In the genomic region with DNA sequence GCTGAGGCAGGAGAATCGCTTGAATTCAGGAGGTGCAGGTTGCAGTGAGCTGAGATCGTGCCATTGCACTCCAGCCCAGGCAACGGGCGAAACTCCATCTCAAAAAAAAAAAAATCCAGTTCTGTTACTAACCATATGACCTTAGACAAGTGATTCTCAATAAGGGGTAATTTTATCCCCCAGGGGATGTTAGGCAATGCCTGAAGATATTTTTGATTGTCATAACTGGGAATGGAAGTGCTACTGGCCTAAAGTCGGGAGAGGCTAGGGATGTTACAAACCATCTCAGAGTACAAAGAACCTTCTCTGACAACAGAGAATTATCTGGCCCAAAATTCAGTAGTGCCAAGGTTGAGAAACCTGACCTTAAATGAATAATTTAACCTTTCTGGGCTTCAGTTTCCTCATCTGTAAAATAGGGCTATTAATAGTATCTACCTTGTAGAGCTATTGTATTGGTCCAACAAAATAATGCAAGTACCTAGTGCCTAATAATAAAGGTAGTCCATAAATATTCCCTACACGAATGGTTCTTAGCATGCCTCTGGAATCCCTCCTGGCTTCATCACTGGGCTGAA, we compare ENCODE assay signal across 24 cellular contexts. TPM values are rescaled to one million over a fixed set of nuclear protein-coding genes. Genes with fewer than 3 reads are reported as not detected.
DNase-seq lines count a peak whose midpoint lies in the region; ATAC-seq, FAIRE-seq and TF ChIP-seq lines count a peak whose summit lies in the region.
"Had no signal": no experiment of that assay in that cellular context is flagged by ENCODE, and none has a peak within 500 bp of the region (broad histone marks: within the 10 kb centered on the region; RNA-seq: fewer than 3 reads in every experiment).

No MANE protein-coding gene starts in this region.

- TF ChIP-seq POLR2A in GM12878 (IDR thresholded peaks at IDR 0.05; ENCODE audit: low read depth, low read length) = no peak
- TF ChIP-seq POLR2A in suprapubic skin (IDR thresholded peaks at IDR 0.05) = no peak

- H3K27ac ChIP-seq in GM12878 (ENCODE audit: control insufficient read depth, insufficient read depth) = no peak overlapping the region
- H3K27ac ChIP-seq in suprapubic skin = peak overlapping the region; percentile 23
- H3K27ac ChIP-seq: C4-2B, SJCRH30 had no signal

- no peaks in the 10 kb centered on the region for H3K9me3 Mint-ChIP-seq in mesothelial cell of epicardium
- H3K9me3 Mint-ChIP-seq: brain; T-helper 2 cell treated with Interferon-gamma antibody and Interleukin-4, amounts not matched to agents 5 μg/mL and 100 μg/mL, for 36 hours had no signal

- H3K36me3 ChIP-seq in GM12878 (ENCODE audit: control insufficient read depth in 2 of 2, insufficient read depth in 2 of 2, low read length in 1 of 2) (no peaks in the 10 kb centered on the region), suprapubic skin (no peaks in the 10 kb centered on the region)
- H3K36me3 ChIP-seq: SJCRH30 had no signal

- H3K4me3 ChIP-seq in GM12878 (no peak overlapping the region), suprapubic skin (no peak overlapping the region)
- H3K4me3 ChIP-seq: dorsolateral prefrontal cortex, SJCRH30, skin epidermis had no signal

- intact Hi-C loops in GM12878 (cut with micrococcal nuclease; ENCODE audit: unreplicated experiment) = no loop called here

- H3K4me3 Mint-ChIP-seq in mesothelial cell of epicardium = no peak overlapping the region
- H3K4me3 Mint-ChIP-seq: T-helper 2 cell treated with Interferon-gamma antibody and Interleukin-4, amounts not matched to agents 5 μg/mL and 100 μg/mL, for 36 hours had no signal

- RAD21 ChIA-PET in GM12878 (lab: Charles Lee; ENCODE audit: unreplicated experiment) = interaction anchor here (1.5 to 22.4 kb wide), 3 partner anchors 9 to 13 kb away, joined by 4 to 695 read pairs (median 5); partner anchors contain the start of gene LMNA

- BruUV-seq in GM12878 (replicated peaks; lab: Mats Ljungman, UMichigan) = no TSS peak

- no peak for TF ChIP-seq CTCF in GM12878 (IDR thresholded peaks at IDR 0.05 in 2 of 3, conservative IDR thresholded peaks at IDR 0.05 in 1 of 3; ENCODE audit: control insufficient read depth in 2 of 3, extremely low read depth in 1 of 3, insufficient read depth in 1 of 3, low read depth in 3 of 3, low read length in 3 of 3)
- no peak for TF ChIP-seq CTCF in mesothelial cell of epicardium (IDR thresholded peaks at IDR 0.05; ENCODE audit: unreplicated experiment)
- TF ChIP-seq CTCF in suprapubic skin (IDR thresholded peaks at IDR 0.05) = no peak

- DNase-seq in NCI-H2171 treated with DMSO at 0.1 percent for 48 hours (lab: John Stamatoyannopoulos, UW) (peak; percentile 55), NCI-H2171 (lab: John Stamatoyannopoulos, UW) (no peak), GM12878 (ENCODE audit: low read depth, low spot score) (no peak), mesothelial cell of epicardium (ENCODE audit: low spot score in 2 of 2, unreplicated experiment in 2 of 2) (no peak), suprapubic skin (ENCODE audit: low spot score in 2 of 2) (no peak), NCI-H510A (lab: John Stamatoyannopoulos, UW) (no peak)
- DNase-seq in central memory CD4-positive, alpha-beta T cell = no peak
- DNase-seq: 8988T; activated CD4-positive, CD25-positive, alpha-beta regulatory T cell treated with anti-CD3 and anti-CD28 coated beads, Interleukin-2, amount 50 U/mL, for 72 hours; activated CD8-positive, alpha-beta memory T cell treated with anti-CD3 and anti-CD28 coated beads, Interleukin-2, amount 50 U/mL, for 4 hours; activated naive CD4-positive, alpha-beta T cell; DND-41; dorsolateral prefrontal cortex; KBM-7; left cardiac atrium; NCI-H1105; SJCRH30; stimulated activated CD4-positive, alpha-beta T cell treated with anti-CD3 and anti-CD28 coated beads, Interleukin-4, amount 100 ng/mL, for 4 hours had no signal

- no peaks in the 10 kb centered on the region for H3K79me2 ChIP-seq in GM12878 (ENCODE audit: control insufficient read depth, insufficient read depth, low read length)

- TF ChIP-seq EP300 in GM12878 (IDR thresholded peaks at IDR 0.05; ENCODE audit: borderline replicate concordance in 1 of 2, control insufficient read depth in 1 of 2, low read depth in 2 of 2, low read length in 2 of 2) = no peak
- TF ChIP-seq EP300 in suprapubic skin (IDR thresholded peaks at IDR 0.05) = no peak

- peaks cover 46% of the 10 kb centered on the region for H3K4me1 Mint-ChIP-seq in mesothelial cell of epicardium

- no peak overlapping the region for H3K4me2 ChIP-seq in GM12878 (ENCODE audit: control insufficient read depth, insufficient read depth)

- H3K9ac ChIP-seq in GM12878 (ENCODE audit: control insufficient read depth, insufficient read depth, low read length) = no peak overlapping the region

- POLR2A ChIA-PET in GM12878 (lab: Charles Lee) = interaction anchor here (0.6 to 2.3 kb wide), 4 partner anchors 9 to 117 kb away, joined by 4 to 13 read pairs (median 6); no protein-coding TSS in a partner anchor

- peak overlapping the region; percentile 99 for H3K27ac Mint-ChIP-seq in mesothelial cell of epicardium
- H3K27ac Mint-ChIP-seq: T-helper 2 cell treated with Interferon-gamma antibody and Interleukin-4, amounts not matched to agents 5 μg/mL and 100 μg/mL, for 36 hours had no signal

- no peaks in the 10 kb centered on the region for H3K27me3 Mint-ChIP-seq in mesothelial cell of epicardium (ENCODE audit: low read depth)

- in situ Hi-C loops in GM12878 (cut with MboI) = no loop called here

- TF ChIP-seq RAD21 in GM12878 (IDR thresholded peaks at IDR 0.05; ENCODE audit: insufficient read depth, low read depth, low read length) = no peak

- 94% methylated on average over 6 of the region's 6 CpGs for WGBS in GM12878 (ENCODE audit: insufficient coverage, insufficient replicate concordance, low lambda C conversion rate, missing lambda C conversion rate)
- 83% methylated on average over 6 of the region's 6 CpGs for WGBS in suprapubic skin

- H3K27me3 ChIP-seq in GM12878 (replicated peaks in 1 of 2; ENCODE audit: control insufficient read depth in 2 of 2, insufficient read depth in 2 of 2, low read length in 1 of 2) (no peaks in the 10 kb centered on the region), suprapubic skin (no peaks in the 10 kb centered on the region)
- H3K27me3 ChIP-seq: dorsolateral prefrontal cortex, SJCRH30 had no signal

- SMC1A ChIA-PET in GM12878 (lab: Charles Lee; ENCODE audit: uncharacterized antibody, unreplicated experiment) = interaction anchor here (1.2 to 23.8 kb wide), 2 partner anchors 12 to 16 kb away, joined by 5 to 874 read pairs; partner anchors contain the start of gene LMNA

- FAIRE-seq in GM12878 (lab: Jason Lieb, UNC) = no peak

- no peak for ATAC-seq in GM12878
- ATAC-seq in HG03571 (IDR thresholded peaks at IDR 0.05; ENCODE audit: unreplicated experiment) = no peak
- ATAC-seq: left cardiac atrium had no signal

- no peaks in the 10 kb centered on the region for H3K36me3 Mint-ChIP-seq in mesothelial cell of epicardium

- CTCF ChIA-PET in GM12878 (lab: Yijun Ruan, JAX) = interaction anchor here (0.9 to 1.7 kb wide), 3 partner anchors 9 to 22 kb away, joined by 3 to 7 read pairs (median 5); no protein-coding TSS in a partner anchor

- peaks cover 26% of the 10 kb centered on the region for H3K4me1 ChIP-seq in GM12878 (ENCODE audit: control insufficient read depth, insufficient read depth, low read length)
- H3K4me1 ChIP-seq in suprapubic skin = peaks cover 74% of the 10 kb centered on the region

- no peaks in the 10 kb centered on the region for H3K9me3 ChIP-seq in GM12878 (replicated peaks; ENCODE audit: control insufficient read depth, insufficient read depth, low read length)
- no peaks in the 10 kb centered on the region for H3K9me3 ChIP-seq in suprapubic skin
- H3K9me3 ChIP-seq: SJCRH30 had no signal

- no peaks in the 10 kb centered on the region for H4K20me1 ChIP-seq in GM12878 (ENCODE audit: control insufficient read depth, insufficient read depth)

- H2AFZ ChIP-seq in GM12878 (ENCODE audit: control insufficient read depth, low read depth, low read length) = no peak overlapping the region

RNA-seq across cellular contexts. Expression of gene LMNA, which starts 5.8 kb away (rescaled TPM):
- 58.3 and 77.1 TPM in 2 replicates for total RNA-seq in GM12878 (2013; cell fraction: nucleolus; rRNA removed)
- total RNA-seq in GM12878 (2014; rRNA removed) (130 and 136 TPM in 2 replicates), GM12878 (2014; rRNA removed; fragmentation: Illumina TruSeq; extraction: Trizol) (31.6 and 35.1 TPM in 2 replicates), GM12878 (2021) (188 and 189 TPM in 2 replicates), mesothelial cell of epicardium (91.7 to 96.9 TPM (median 92.4 TPM) in 3 replicates), suprapubic skin (100 to 1,000 TPM; 574 to 977 (median 714) TPM)
- polyA plus RNA-seq in GM12878 (2011; ENCODE audit: low read depth) = 30.2 TPM
- polyA plus RNA-seq in GM12878 (2011; rRNA removed) (37.3 and 52.9 TPM in 2 replicates), GM12878 (2014; fragmentation: Illumina TruSeq; extraction: Trizol) (9.6 and 30.1 TPM in 2 replicates), GM12878 (2014; fragmentation: Nextera tagmentation; extraction: Ambion mirVana) (1 to 10 TPM in 1 of 2 experiments, under 1 TPM in 1; 0.42 to 6.0 TPM), GM12878 (2014; rRNA removed) (101 and 109 TPM in 2 replicates), GM12878 (2016; fragmentation: Nextera tagmentation; extraction: Ambion mirVana) (100 to 1,000 TPM; 320 to 334 TPM)
- polyA plus RNA-seq in GM12878 (2011; cell fraction: cytosol; rRNA removed) = 76.4 and 82.6 TPM in 2 replicates
- 164 and 324 TPM in 2 replicates for polyA plus RNA-seq in GM12878 (2011; cell fraction: nucleus; rRNA removed)
- 32.4 and 54.8 TPM in 2 replicates for polyA plus RNA-seq in GM12878 (2012)
- 42.8 and 77.1 TPM in 2 replicates for polyA minus RNA-seq in GM12878 (2011; rRNA and poly(A)+ RNA removed)
- 30.6 and 41.6 TPM in 2 replicates for polyA minus RNA-seq in GM12878 (2011; cell fraction: cytosol; rRNA and poly(A)+ RNA removed)
- 32.8 and 46.7 TPM in 2 replicates for polyA minus RNA-seq in GM12878 (2011; cell fraction: nucleus; rRNA and poly(A)+ RNA removed)

RNA-seq across cellular contexts. Expression of gene MEX3A, which starts 26.5 kb away (rescaled TPM):
- total RNA-seq in GM12878 (2013; cell fraction: nucleolus; rRNA removed) = 6.4 and 6.6 TPM in 2 replicates
- total RNA-seq in GM12878 (2014; rRNA removed) (1.6 and 2.1 TPM in 2 replicates), GM12878 (2014; rRNA removed; fragmentation: Illumina TruSeq; extraction: Trizol) (1.6 and 1.8 TPM in 2 replicates), GM12878 (2021) (5.1 and 5.9 TPM in 2 replicates), mesothelial cell of epicardium (107 to 112 TPM (median 112 TPM) in 3 replicates), suprapubic skin (1 to 10 TPM in 2 of 4 donors, under 1 TPM in 2; 0.42 to 2.7 (median 1.0) TPM)
- polyA plus RNA-seq in GM12878 (2011; ENCODE audit: low read depth) = 0.37 TPM
- polyA plus RNA-seq in GM12878 (2011; rRNA removed) (2.3 and 2.8 TPM in 2 replicates), GM12878 (2014; fragmentation: Illumina TruSeq; extraction: Trizol) (3.2 and 4.0 TPM in 2 replicates), GM12878 (2014; fragmentation: Nextera tagmentation; extraction: Ambion mirVana) (under 1 TPM; 0.11 to 0.27 TPM), GM12878 (2014; rRNA removed) (3.2 and 3.3 TPM in 2 replicates), GM12878 (2016; fragmentation: Nextera tagmentation; extraction: Ambion mirVana) (under 1 TPM; 0.48 to 0.49 TPM)
- polyA plus RNA-seq in GM12878 (2011; cell fraction: cytosol; rRNA removed) = 5.1 and 5.8 TPM in 2 replicates
- polyA plus RNA-seq in GM12878 (2011; cell fraction: nucleus; rRNA removed) = 7.3 and 9.3 TPM in 2 replicates
- 0.89 and 1.00 TPM in 2 replicates for polyA plus RNA-seq in GM12878 (2012)
- polyA minus RNA-seq in GM12878 (2011; rRNA and poly(A)+ RNA removed) = 3.7 and 6.0 TPM in 2 replicates
- polyA minus RNA-seq in GM12878 (2011; cell fraction: cytosol; rRNA and poly(A)+ RNA removed) = 4.8 and 6.2 TPM in 2 replicates
- 3.5 and 5.5 TPM in 2 replicates for polyA minus RNA-seq in GM12878 (2011; cell fraction: nucleus; rRNA and poly(A)+ RNA removed)

RNA-seq across cellular contexts. Expression of gene SEMA4A, which starts 44.6 kb away (rescaled TPM):
- 64.1 and 65.1 TPM in 2 replicates for total RNA-seq in GM12878 (2013; cell fraction: nucleolus; rRNA removed)
- total RNA-seq in GM12878 (2014; rRNA removed) = 24.4 and 36.5 TPM in 2 replicates
- total RNA-seq in GM12878 (2014; rRNA removed; fragmentation: Illumina TruSeq; extraction: Trizol) = 16.5 and 17.2 TPM in 2 replicates
- 46.3 and 52.1 TPM in 2 replicates for total RNA-seq in GM12878 (2021)
- 18.2 TPM for polyA plus RNA-seq in GM12878 (2011; ENCODE audit: low read depth)
- 10.5 and 20.9 TPM in 2 replicates for polyA plus RNA-seq in GM12878 (2011; rRNA removed)
- 24.1 and 29.5 TPM in 2 replicates for polyA plus RNA-seq in GM12878 (2011; cell fraction: cytosol; rRNA removed)
- 35.2 and 36.4 TPM in 2 replicates for polyA plus RNA-seq in GM12878 (2011; cell fraction: nucleus; rRNA removed)
- 25.7 and 38.9 TPM in 2 replicates for polyA plus RNA-seq in GM12878 (2012)
- polyA plus RNA-seq in GM12878 (2014; fragmentation: Illumina TruSeq; extraction: Trizol) = 25.7 and 31.2 TPM in 2 replicates
- polyA plus RNA-seq in GM12878 (2014; fragmentation: Nextera tagmentation; extraction: Ambion mirVana) = 1 to 10 TPM; 2.6 to 3.4 TPM
- polyA plus RNA-seq in GM12878 (2014; rRNA removed) = 34.4 and 38.4 TPM in 2 replicates
- 10 to 100 TPM; 60.3 to 64.2 TPM for polyA plus RNA-seq in GM12878 (2016; fragmentation: Nextera tagmentation; extraction: Ambion mirVana)
- polyA minus RNA-seq in GM12878 (2011; rRNA and poly(A)+ RNA removed) = 35.6 and 48.7 TPM in 2 replicates
- 21.6 and 23.9 TPM in 2 replicates for polyA minus RNA-seq in GM12878 (2011; cell fraction: cytosol; rRNA and poly(A)+ RNA removed)
- 25.8 and 43.8 TPM in 2 replicates for polyA minus RNA-seq in GM12878 (2011; cell fraction: nucleus; rRNA and poly(A)+ RNA removed)
- total RNA-seq in mesothelial cell of epicardium = 18.7 to 21.0 TPM (median 19.8 TPM) in 3 replicates
- 10 to 100 TPM; 43.8 to 61.2 (median 50.2) TPM for total RNA-seq in suprapubic skin

RNA-seq across cellular contexts. Expression of gene RAB25, which starts 47.8 kb away (rescaled TPM):
- not detected in 2 replicates for total RNA-seq in GM12878 (2013; cell fraction: nucleolus; rRNA removed)
- not detected in 2 replicates for total RNA-seq in GM12878 (2014; rRNA removed)
- not detected in 2 replicates for total RNA-seq in GM12878 (2014; rRNA removed; fragmentation: Illumina TruSeq; extraction: Trizol)
- total RNA-seq in GM12878 (2021) = 0.29 and 0.36 TPM in 2 replicates
- not detected for polyA plus RNA-seq in GM12878 (2011; ENCODE audit: low read depth)
- polyA plus RNA-seq in GM12878 (2011; rRNA removed) = 0.22 and 0.45 TPM in 2 replicates
- polyA plus RNA-seq in GM12878 (2011; cell fraction: cytosol; rRNA removed) = 0.39 and 0.52 TPM in 2 replicates
- polyA plus RNA-seq in GM12878 (2011; cell fraction: nucleus; rRNA removed) = 0.25 TPM in 2 replicates
- 0.18 TPM in 1 of 2 replicates, not detected in the other for polyA plus RNA-seq in GM12878 (2012)
- 0.16 TPM in 1 of 2 replicates, not detected in the other for polyA plus RNA-seq in GM12878 (2014; fragmentation: Illumina TruSeq; extraction: Trizol)
- polyA plus RNA-seq in GM12878 (2014; fragmentation: Nextera tagmentation; extraction: Ambion mirVana) = not detected
- 0.44 TPM in 1 of 2 replicates, not detected in the other for polyA plus RNA-seq in GM12878 (2014; rRNA removed)
- not detected for polyA plus RNA-seq in GM12878 (2016; fragmentation: Nextera tagmentation; extraction: Ambion mirVana)
- polyA minus RNA-seq in GM12878 (2011; rRNA and poly(A)+ RNA removed) = 0.22 and 1.2 TPM in 2 replicates
- not detected in 2 replicates for polyA minus RNA-seq in GM12878 (2011; cell fraction: cytosol; rRNA and poly(A)+ RNA removed)
- not detected in 2 replicates for polyA minus RNA-seq in GM12878 (2011; cell fraction: nucleus; rRNA and poly(A)+ RNA removed)
- total RNA-seq in mesothelial cell of epicardium = 51.1 to 52.6 TPM (median 51.2 TPM) in 3 replicates
- total RNA-seq in suprapubic skin = 100 to 1,000 TPM; 150 to 284 (median 205) TPM
- total RNA-seq: left cardiac atrium, NCI-H460, SJCRH30 had no signal

RNA-seq across cellular contexts. Expression of gene LAMTOR2, which starts 54.2 kb away (rescaled TPM):
- 9.0 and 11.7 TPM in 2 replicates for total RNA-seq in GM12878 (2013; cell fraction: nucleolus; rRNA removed)
- total RNA-seq in GM12878 (2014; rRNA removed) = 76.3 and 90.3 TPM in 2 replicates
- total RNA-seq in GM12878 (2014; rRNA removed; fragmentation: Illumina TruSeq; extraction: Trizol) = 77.3 and 80.2 TPM in 2 replicates
- 73.5 and 73.9 TPM in 2 replicates for total RNA-seq in GM12878 (2021)
- 65.1 TPM for polyA plus RNA-seq in GM12878 (2011; ENCODE audit: low read depth)
- 37.4 and 72.0 TPM in 2 replicates for polyA plus RNA-seq in GM12878 (2011; rRNA removed)
- 132 and 162 TPM in 2 replicates for polyA plus RNA-seq in GM12878 (2011; cell fraction: cytosol; rRNA removed)
- polyA plus RNA-seq in GM12878 (2011; cell fraction: nucleus; rRNA removed) = 58.7 and 59.5 TPM in 2 replicates
- 58.4 and 65.5 TPM in 2 replicates for polyA plus RNA-seq in GM12878 (2012)
- 34.9 and 71.9 TPM in 2 replicates for polyA plus RNA-seq in GM12878 (2014; fragmentation: Illumina TruSeq; extraction: Trizol)
- polyA plus RNA-seq in GM12878 (2014; fragmentation: Nextera tagmentation; extraction: Ambion mirVana) = 100 to 1,000 TPM; 225 to 264 TPM
- polyA plus RNA-seq in GM12878 (2014; rRNA removed) = 104 and 123 TPM in 2 replicates
- 100 to 1,000 TPM; 139 to 160 TPM for polyA plus RNA-seq in GM12878 (2016; fragmentation: Nextera tagmentation; extraction: Ambion mirVana)
- polyA minus RNA-seq in GM12878 (2011; rRNA and poly(A)+ RNA removed) = 31.7 and 56.7 TPM in 2 replicates
- 13.7 and 14.2 TPM in 2 replicates for polyA minus RNA-seq in GM12878 (2011; cell fraction: cytosol; rRNA and poly(A)+ RNA removed)
- 16.6 and 17.5 TPM in 2 replicates for polyA minus RNA-seq in GM12878 (2011; cell fraction: nucleus; rRNA and poly(A)+ RNA removed)
- 39.2 to 43.4 TPM (median 39.5 TPM) in 3 replicates for total RNA-seq in mesothelial cell of epicardium
- 10 to 100 TPM; 27.3 to 66.6 (median 57.7) TPM for total RNA-seq in suprapubic skin

Comparison
In these comparisons a context has a peak if more than half of its experiments do, and no peak if none do; other contexts are left out.
1. RNA of gene MEX3A, which starts 26.5 kb away (total RNA-seq): 107 to 112 TPM in mesothelial cell of epicardium; 1.6 to 6.6 TPM in GM12878 and 0.42 to 2.7 TPM in suprapubic skin; every median in the first group is over 10 times any median in the second.